In genomic region chr11:95089620-95090542, GRCh38 we compare ENCODE assay signal across 8 cellular contexts. TPM values are rescaled to one million over a fixed set of nuclear protein-coding genes. Genes with fewer than 3 reads are reported as not detected.
A peak's percentile ranks its signal among the peaks of the same experiment; 100 is the strongest.
DNase-seq lines count a peak whose midpoint lies in the region; ATAC-seq and TF ChIP-seq lines count a peak whose summit lies in the region.

TSS of gene ENDOD1 (plus strand) at chr11:95089846. CDS start at chr11:95089928, 82 bp downstream.

- H3K27ac ChIP-seq in duodenal mucosa (ENCODE audit: low read depth, low read length): peak within 1 kb of the TSS; percentile 90
- peak within 1 kb of the TSS; percentile 96 for H3K27ac ChIP-seq in lower lobe of right lung

- TF ChIP-seq CTCF in lower lobe of right lung (IDR thresholded peaks at IDR 0.05): no peak

- H3K9me3 ChIP-seq in duodenal mucosa (ENCODE audit: control insufficient read depth in 1 of 2, low read length in 2 of 2): no peaks in the 10 kb centered on the region
- no peaks in the 10 kb centered on the region for H3K9me3 ChIP-seq in lower lobe of right lung

- peak within 1 kb of the TSS; percentile 65 to 90 for H3K9ac ChIP-seq in duodenal mucosa (ENCODE audit: low read depth in 1 of 2, low read length in 2 of 2)

- peak; percentile 95 for DNase-seq in AG20443 (ENCODE audit: low spot score)
- peak; percentile 68 to 97 for DNase-seq in NCI-H526 (lab: John Stamatoyannopoulos, UW)
- peak; percentile 73 to 75 for DNase-seq in activated CD4-positive, alpha-beta T cell treated with anti-CD3 and anti-CD28 coated beads, Interleukin-2, amount 50 U/mL, for 24 hours (ENCODE audit: low read depth in 1 of 2, low spot score in 1 of 2)
- DNase-seq in lower lobe of right lung: peak; percentile 91
- peak; percentile 59 to 83 (median 73) for DNase-seq in stimulated activated CD4-positive, alpha-beta T cell treated with anti-CD3 and anti-CD28 coated beads, TNF-alpha, amount 100 ng/mL, for 24 hours (ENCODE audit: low read depth in 3 of 3)

- H3K4me1 ChIP-seq in duodenal mucosa (ENCODE audit: control insufficient read depth in 1 of 2, insufficient read depth in 2 of 2, low read length in 2 of 2) (peaks cover 34 to 37% of the 10 kb centered on the region in 2 donors), lower lobe of right lung (peaks cover 42% of the 10 kb centered on the region)

- ATAC-seq in GM18873 (IDR thresholded peaks at IDR 0.05; ENCODE audit: low FRiP score, unreplicated experiment): peak; percentile 79
- ATAC-seq in HG03108 (IDR thresholded peaks at IDR 0.05; ENCODE audit: unreplicated experiment): peak; percentile 82
- peak; percentile 99 for ATAC-seq in lower lobe of right lung

- peak within 1 kb of the TSS; percentile 75 to 81 for H3K4me3 ChIP-seq in duodenal mucosa (ENCODE audit: low read depth in 1 of 2, low read length in 2 of 2)
- peak within 1 kb of the TSS; percentile 95 for H3K4me3 ChIP-seq in lower lobe of right lung

- H3K36me3 ChIP-seq in duodenal mucosa (ENCODE audit: control insufficient read depth in 1 of 2, insufficient read depth in 2 of 2, low read length in 2 of 2): no peaks in the 10 kb centered on the region
- H3K36me3 ChIP-seq in lower lobe of right lung: no peaks in the 10 kb centered on the region

- intact Hi-C loops in lower lobe of right lung (cut with DNase I): no loop called here

- H3K27me3 ChIP-seq in duodenal mucosa (ENCODE audit: control insufficient read depth in 1 of 2, insufficient read depth in 2 of 2, low read length in 2 of 2): no peaks in the 10 kb centered on the region
- H3K27me3 ChIP-seq in lower lobe of right lung (ENCODE audit: low read depth): no peaks in the 10 kb centered on the region

RNA-seq across cellular contexts. Expression of gene ENDOD1, which starts in this region (rescaled TPM):
- 30.4 TPM for total RNA-seq in lower lobe of right lung

Comparison
In these comparisons a context has a peak if more than half of its experiments do, and no peak if none do; other contexts are left out.
1. Peak in every context shown above with its lines: DNase-seq, ATAC-seq, H3K4me3 ChIP-seq and H3K27ac ChIP-seq.